22 cellular contexts compared by ENCODE assay signal in the genomic region with DNA sequence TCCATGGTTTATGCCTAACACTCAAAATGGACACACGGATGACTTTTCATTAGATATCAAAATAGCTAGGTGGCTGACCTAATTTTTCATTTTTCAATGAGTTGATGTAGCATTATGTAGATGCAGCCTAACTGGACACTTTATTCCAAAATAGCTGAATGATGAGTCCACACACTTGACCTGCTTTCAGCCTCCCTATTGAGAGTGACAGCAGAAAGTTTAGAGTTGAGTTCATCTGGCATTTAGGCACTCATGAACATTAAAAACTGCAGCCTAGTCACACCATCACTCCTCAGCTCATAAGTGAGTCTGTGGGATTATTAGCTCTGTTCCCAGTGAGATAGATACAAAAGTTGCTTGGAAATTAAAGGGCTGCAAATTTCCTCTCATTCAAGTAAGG.
"Had no signal": no experiment of that assay in that cellular context is flagged by ENCODE, and none has a peak within 500 bp of the region (broad histone marks: within the 10 kb centered on the region; RNA-seq: fewer than 3 reads in every experiment).

No MANE protein-coding gene starts in this region.

- DNase-seq: dermis blood vessel endothelial cell; dorsolateral prefrontal cortex; effector CD4-positive, alpha-beta T cell; effector memory CD4-positive, alpha-beta T cell; foreskin melanocyte; gastrocnemius medialis; glutamatergic neuron; head of caudate nucleus; heart right ventricle; hippocampal formation; left cardiac atrium; left lung; left ventricle myocardium superior; lower lobe of right lung; mesenchymal stem cell; midbrain; naive thymus-derived CD4-positive, alpha-beta T cell had no signal

- FAIRE-seq: endothelial cell of umbilical vein, islet of Langerhans, keratinocyte had no signal

- H3K4me3 Mint-ChIP-seq: naive thymus-derived CD4-positive, alpha-beta T cell had no signal

- H3K4me1 ChIP-seq: esophagus muscularis mucosa, gastrocnemius medialis, heart right ventricle, left lung, lower lobe of right lung had no signal

- ATAC-seq: gastrocnemius medialis; heart right ventricle; left cardiac atrium; left lung; left ventricle myocardium superior; lower lobe of right lung; naive thymus-derived CD4-positive, alpha-beta T cell had no signal

- H3K27me3 ChIP-seq: dorsolateral prefrontal cortex, esophagus muscularis mucosa, gastrocnemius medialis, heart right ventricle, left lung had no signal

- H3K4me3 ChIP-seq: coronary artery, dorsolateral prefrontal cortex, esophagus muscularis mucosa, gastrocnemius medialis, heart right ventricle, left lung, lower lobe of right lung had no signal

- H3K9me3 ChIP-seq: esophagus muscularis mucosa, gastrocnemius medialis, heart right ventricle, left lung, lower lobe of right lung had no signal

- H3K27ac Mint-ChIP-seq: naive thymus-derived CD4-positive, alpha-beta T cell had no signal

- H3K36me3 ChIP-seq: esophagus muscularis mucosa, gastrocnemius medialis, heart right ventricle, left lung, lower lobe of right lung had no signal

- H3K27ac ChIP-seq: coronary artery, dorsolateral prefrontal cortex, esophagus muscularis mucosa, gastrocnemius medialis, heart right ventricle, left lung, lower lobe of right lung had no signal
